8 cellular contexts compared by ENCODE assay signal in the genomic region with DNA sequence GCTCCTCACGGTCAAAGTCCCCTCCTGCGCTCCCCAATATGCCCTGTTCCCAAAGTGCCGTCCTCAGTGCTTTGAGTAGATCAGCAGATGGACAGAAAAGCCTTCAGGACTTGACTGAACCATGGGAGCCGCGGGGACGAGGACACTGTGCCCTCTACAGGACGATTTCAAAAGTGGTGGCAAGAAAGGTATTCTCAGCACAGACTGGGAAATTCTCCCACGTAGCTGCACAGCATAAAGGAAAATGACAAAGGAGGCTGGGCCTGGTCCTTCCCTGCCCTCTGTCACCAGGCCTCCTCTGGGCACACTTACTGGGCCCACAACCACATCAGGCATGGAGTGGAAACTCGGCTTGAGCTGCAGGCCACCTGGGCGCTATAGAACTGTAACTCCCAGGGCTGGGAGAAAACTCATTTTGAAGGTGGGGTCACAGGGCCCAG. TPM values are rescaled to one million over a fixed set of nuclear protein-coding genes. Genes with fewer than 3 reads are reported as not detected.
DNase-seq lines count a peak whose midpoint lies in the region; ATAC-seq and TF ChIP-seq lines count a peak whose summit lies in the region.

No MANE protein-coding gene starts in this region.

- H3K9me2 ChIP-seq in OCI-LY1 (ENCODE audit: low read depth, low read length): no peaks in the 10 kb centered on the region

- no peaks in the 10 kb centered on the region for H3K4me1 Mint-ChIP-seq in CD4-positive, alpha-beta T cell (ENCODE audit: low read depth)

- no peaks in the 10 kb centered on the region for H3K27me3 Mint-ChIP-seq in CD4-positive, alpha-beta T cell

- no peaks in the 10 kb centered on the region for H4K20me1 ChIP-seq in OCI-LY1 (ENCODE audit: insufficient read depth, low read length)

- no peaks in the 10 kb centered on the region for H3K9me3 Mint-ChIP-seq in CD4-positive, alpha-beta T cell

- peak overlapping the region; percentile 27; the same call in 1 of the 2 replicates for H3K4me2 ChIP-seq in OCI-LY1 (ENCODE audit: low read length)

- H3K4me1 ChIP-seq in OCI-LY1 (ENCODE audit: insufficient read depth, low read length, severe bottlenecking) (no peaks in the 10 kb centered on the region), upper lobe of right lung (peaks cover 4% of the 10 kb centered on the region)

- CTCF ChIA-PET in CD4-positive, alpha-beta T cell (lab: Charles Lee): interaction anchor here (0.6 to 1.6 kb wide), 4 partner anchors 12 to 213 kb away, joined by 3 to 29 read pairs (median 4); no protein-coding TSS in a partner anchor

- H3K4me3 Mint-ChIP-seq in CD4-positive, alpha-beta T cell: no peak overlapping the region

- H2AFZ ChIP-seq in OCI-LY1 (ENCODE audit: low read length): no peak overlapping the region

- POLR2A ChIA-PET in CD4-positive, alpha-beta T cell (lab: Charles Lee): interaction anchor here (0.9 to 1.4 kb wide), 2 partner anchors 97 to 155 kb away, joined by 3 to 5 read pairs; a partner anchor contains a TSS

- DNase-seq in CD4-positive, alpha-beta T cell: peak; percentile 14 to 58 (median 36)
- DNase-seq in activated T-helper 1 cell treated with Interleukin-2 at 50 U/mL for 16 hours (ENCODE audit: low read depth): peak; percentile 5
- DNase-seq in fibroblast of the aortic adventitia (ENCODE audit: low read depth): peak; percentile 71
- DNase-seq in omental fat pad (ENCODE audit: low spot score): no peak
- peak; percentile 75 for DNase-seq in upper lobe of right lung

- H3K27ac ChIP-seq in CD4-positive, alpha-beta T cell (ENCODE audit: low read depth, low read length): no peak overlapping the region
- H3K27ac ChIP-seq in OCI-LY1 (ENCODE audit: low read depth, low read length, poor library complexity, severe bottlenecking): no peak overlapping the region
- H3K27ac ChIP-seq in upper lobe of right lung: no peak overlapping the region

- no peaks in the 10 kb centered on the region for H3F3A ChIP-seq in OCI-LY1 (ENCODE audit: insufficient read depth, low read length)

- no peak overlapping the region for H3K9ac ChIP-seq in OCI-LY1 (ENCODE audit: low read length)

- peak; percentile 67 for TF ChIP-seq CTCF in CD4-positive, alpha-beta T cell (IDR thresholded peaks at IDR 0.05)
- peak; percentile 88 for TF ChIP-seq CTCF in OCI-LY1 (IDR thresholded peaks at IDR 0.05; ENCODE audit: low read length)
- peak; percentile 82 for TF ChIP-seq CTCF in fibroblast of the aortic adventitia (IDR thresholded peaks at IDR 0.05; ENCODE audit: insufficient read depth, low read length)
- TF ChIP-seq CTCF in omental fat pad (IDR thresholded peaks at IDR 0.05): no peak
- TF ChIP-seq CTCF in upper lobe of right lung (IDR thresholded peaks at IDR 0.05): peak; percentile 71

- ATAC-seq in CD4-positive, alpha-beta T cell (ENCODE audit: poor library complexity): peak; percentile 77
- peak; percentile 57 for ATAC-seq in GM19043 (IDR thresholded peaks at IDR 0.05; ENCODE audit: low read depth, unreplicated experiment)
- peak; percentile 83 for ATAC-seq in HG03432 (IDR thresholded peaks at IDR 0.05; ENCODE audit: unreplicated experiment)
- ATAC-seq in omental fat pad (ENCODE audit: low FRiP score): peak; percentile 64
- peak; percentile 92 for ATAC-seq in upper lobe of right lung

- no peaks in the 10 kb centered on the region for H3K9me3 ChIP-seq in CD4-positive, alpha-beta T cell (ENCODE audit: control insufficient read depth, low read length)
- H3K9me3 ChIP-seq in OCI-LY1 (ENCODE audit: low read length) (no peaks in the 10 kb centered on the region), upper lobe of right lung (no peaks in the 10 kb centered on the region)

- H3K79me2 ChIP-seq in OCI-LY1 (ENCODE audit: insufficient read depth, low read length): no peaks in the 10 kb centered on the region

- no peaks in the 10 kb centered on the region for H3K27me3 ChIP-seq in CD4-positive, alpha-beta T cell (ENCODE audit: control insufficient read depth, insufficient read depth, low read length)
- no peaks in the 10 kb centered on the region for H3K27me3 ChIP-seq in OCI-LY1 (ENCODE audit: insufficient read depth, low read length)
- H3K27me3 ChIP-seq in upper lobe of right lung: no peaks in the 10 kb centered on the region

- H3K36me3 ChIP-seq in OCI-LY1 (ENCODE audit: insufficient read depth, low read length) (no peaks in the 10 kb centered on the region), upper lobe of right lung (no peaks in the 10 kb centered on the region)

- intact Hi-C loops in CD4-positive, alpha-beta T cell (cut with DNase I, micrococcal nuclease): loop anchor here (1.0 to 5.0 kb wide), 2 partner anchors 52 to 97 kb away; no protein-coding TSS in a partner anchor
- intact Hi-C loops in upper lobe of right lung (cut with DNase I): no loop called here

- H3K27ac Mint-ChIP-seq in CD4-positive, alpha-beta T cell: no peak overlapping the region

- H3K4me3 ChIP-seq in OCI-LY1 (ENCODE audit: low read depth, low read length, poor library complexity, severe bottlenecking): no peak overlapping the region
- H3K4me3 ChIP-seq in fibroblast of the aortic adventitia (ENCODE audit: low read depth, low read length): no peak overlapping the region
- no peak overlapping the region for H3K4me3 ChIP-seq in upper lobe of right lung

- no peaks in the 10 kb centered on the region for H3K36me3 Mint-ChIP-seq in CD4-positive, alpha-beta T cell (ENCODE audit: low read depth)

RNA-seq across cellular contexts. Expression of a gene that starts 16.7 kb away (rescaled TPM):
- 10 to 100 TPM; 15.9 to 18.3 TPM for total RNA-seq in CD4-positive, alpha-beta T cell
- 12.8 and 17.1 TPM in 2 replicates for total RNA-seq in fibroblast of the aortic adventitia (ENCODE audit: low replicate concordance)
- total RNA-seq in omental fat pad: 10 to 100 TPM; 34.2 to 79.5 (median 57.4) TPM
- 41.3 TPM for total RNA-seq in upper lobe of right lung

Comparison
In these comparisons a context has a peak if more than half of its experiments do, and no peak if none do; other contexts are left out.
1. CTCF ChIP-seq: peak in CD4-positive, alpha-beta T cell (single experiment), OCI-LY1 (single experiment), fibroblast of the aortic adventitia (single experiment) and upper lobe of right lung (single experiment); none in omental fat pad (0 of 3).
2. Peak in every context shown above with its lines, with median percentiles within 50 percentile points of each other: ATAC-seq.